ENCODE assay signal across 1 cellular context in the genomic region with DNA sequence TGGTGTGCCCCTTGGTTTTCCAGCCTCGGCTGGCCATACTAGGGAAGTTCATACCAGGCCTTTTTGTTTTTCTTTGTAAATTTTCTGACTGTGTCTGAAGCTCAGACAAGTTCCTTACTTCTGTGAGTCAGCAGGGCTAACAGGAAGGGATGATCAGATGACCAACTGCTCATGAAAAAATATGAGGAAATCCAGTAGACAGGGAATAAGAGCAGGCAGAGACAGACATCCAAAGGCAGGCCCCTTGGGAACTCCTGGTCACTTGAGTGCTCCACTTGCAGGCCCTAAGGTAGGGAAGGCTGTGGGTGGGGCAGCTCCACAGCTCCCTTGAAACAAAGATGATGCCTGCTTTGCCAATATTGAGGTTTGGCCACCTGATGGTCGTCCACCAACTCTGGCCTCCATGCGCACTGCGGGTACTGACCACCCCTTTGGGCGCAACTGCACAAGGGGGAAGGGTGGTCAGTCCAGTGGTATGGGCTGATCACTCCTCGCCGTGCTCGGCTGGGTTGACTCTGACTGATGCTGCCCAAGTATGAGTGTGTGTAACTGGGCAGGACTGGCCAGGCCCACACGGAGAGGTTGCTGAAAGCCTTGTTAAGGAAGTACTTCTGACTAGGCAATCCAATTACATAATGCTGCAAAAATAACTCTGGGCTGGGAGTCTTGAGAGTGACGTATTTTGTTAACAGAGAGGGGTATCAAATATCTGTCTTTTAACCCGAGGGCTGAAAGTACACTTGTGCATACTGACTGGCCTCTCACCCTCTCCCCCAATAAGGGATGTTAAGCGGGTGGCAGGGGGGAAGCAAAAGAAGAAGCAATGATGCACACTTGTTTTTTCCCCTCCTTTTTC.
TF ChIP-seq lines count a peak whose summit lies in the region.

No MANE protein-coding gene starts in this region.

TF ChIP-seq in HepG2, 621 proteins besides CTCF, POLR2A, EP300 and RAD21 (continued from another document and continues in another):
- TF ChIP-seq, protein P1, sequence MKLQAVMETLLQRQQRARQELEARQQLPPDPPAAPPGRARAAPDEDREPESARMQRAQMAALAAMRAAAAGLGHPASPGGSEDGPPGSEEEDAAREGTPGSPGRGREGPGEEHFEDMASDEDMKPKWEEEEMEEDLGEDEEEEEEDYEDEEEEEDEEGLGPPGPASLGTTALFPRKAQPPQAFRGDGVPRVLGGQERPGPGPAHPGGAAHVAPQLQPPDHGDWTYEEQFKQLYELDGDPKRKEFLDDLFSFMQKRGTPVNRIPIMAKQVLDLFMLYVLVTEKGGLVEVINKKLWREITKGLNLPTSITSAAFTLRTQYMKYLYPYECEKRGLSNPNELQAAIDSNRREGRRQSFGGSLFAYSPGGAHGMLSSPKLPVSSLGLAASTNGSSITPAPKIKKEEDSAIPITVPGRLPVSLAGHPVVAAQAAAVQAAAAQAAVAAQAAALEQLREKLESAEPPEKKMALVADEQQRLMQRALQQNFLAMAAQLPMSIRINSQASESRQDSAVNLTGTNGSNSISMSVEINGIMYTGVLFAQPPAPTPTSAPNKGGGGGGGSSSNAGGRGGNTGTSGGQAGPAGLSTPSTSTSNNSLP (IDR thresholded peaks at IDR 0.05; ENCODE audit: low read depth, low read length) = 0 out of 2 replicates have a peak, but pooled peaks have one; percentile 30
- TF ChIP-seq ZBTB7A (CRISPR knock-in tag; IDR thresholded peaks at IDR 0.05) (0 out of 2 replicates have a peak, but pooled peaks have one; percentile 17), SOX6 (IDR thresholded peaks at IDR 0.05) (no peak), SOX6 (CRISPR knock-in tag; IDR thresholded peaks at IDR 0.05) (peak; percentile 26; the same call in 1 of the 2 replicates), SIX4 (CRISPR knock-in tag; IDR thresholded peaks at IDR 0.05) (no peak; the same call in 1 of the 2 replicates), SAP130 (CRISPR knock-in tag; IDR thresholded peaks at IDR 0.05; ENCODE audit: low read depth) (peak; percentile 10; the same call in 1 of the 2 replicates), ZNF687 (CRISPR knock-in tag; IDR thresholded peaks at IDR 0.05) (peak; percentile 65), RARA (CRISPR knock-in tag; IDR thresholded peaks at IDR 0.05) (0 out of 2 replicates have a peak, but pooled peaks have one; percentile 19), MTA3 (CRISPR knock-in tag; IDR thresholded peaks at IDR 0.05) (no peak), ZNF768 (CRISPR knock-in tag; IDR thresholded peaks at IDR 0.05) (peak; percentile 36; the same call in 1 of the 2 replicates), STAT6 (CRISPR knock-in tag; IDR thresholded peaks at IDR 0.05; ENCODE audit: borderline replicate concordance) (no peak), MEF2D (CRISPR knock-in tag; IDR thresholded peaks at IDR 0.05) (peak; percentile 40; the same call in 1 of the 2 replicates), SMC3 (IDR thresholded peaks at IDR 0.05; ENCODE audit: low read length) (peak; percentile 25; the same call in 1 of the 2 replicates), SIX1 (CRISPR knock-in tag; IDR thresholded peaks at IDR 0.05; ENCODE audit: borderline replicate concordance) (peak; percentile 82; the same call in 1 of the 2 replicates), SKIL (CRISPR knock-in tag; IDR thresholded peaks at IDR 0.05; ENCODE audit: borderline replicate concordance) (no peak), ZBTB38 (CRISPR knock-in tag; IDR thresholded peaks at IDR 0.05) (peak; percentile 67; the same call in 1 of the 2 replicates), ARNT (IDR thresholded peaks at IDR 0.05) (no peak), HDAC1 (CRISPR knock-in tag; IDR thresholded peaks at IDR 0.05) (0 out of 2 replicates have a peak, but pooled peaks have one; percentile 25), ZNF12 (CRISPR knock-in tag; IDR thresholded peaks at IDR 0.05) (0 out of 2 replicates have a peak, but pooled peaks have one; percentile 44), RBAK (CRISPR knock-in tag; IDR thresholded peaks at IDR 0.05) (no peak), FOXK2 (IDR thresholded peaks at IDR 0.05) (no peak), XRCC5 (optimal IDR thresholded peaks at IDR 0.05; ENCODE audit: low read length) (no peak), AHDC1 (CRISPR knock-in tag; IDR thresholded peaks at IDR 0.05; ENCODE audit: borderline replicate concordance) (no peak), PHF21A (CRISPR knock-in tag; IDR thresholded peaks at IDR 0.05) (0 out of 2 replicates have a peak, but pooled peaks have one; percentile 29), HNF4G (IDR thresholded peaks at IDR 0.05; ENCODE audit: borderline replicate concordance, low read depth, low read length) (0 out of 2 replicates have a peak, but pooled peaks have one; percentile 16), HNF4G (CRISPR knock-in tag; IDR thresholded peaks at IDR 0.05; ENCODE audit: borderline replicate concordance, low read depth) (no peak), FOXA3 (CRISPR knock-in tag; IDR thresholded peaks at IDR 0.05) (peak; percentile 17; the same call in 1 of the 2 replicates), SKI (IDR thresholded peaks at IDR 0.05; ENCODE audit: partially characterized antibody) (no peak), ZNF670 (CRISPR knock-in tag; IDR thresholded peaks at IDR 0.05; ENCODE audit: borderline replicate concordance) (0 out of 2 replicates have a peak, but pooled peaks have one; percentile 37)
- TF ChIP-seq, protein P2, sequence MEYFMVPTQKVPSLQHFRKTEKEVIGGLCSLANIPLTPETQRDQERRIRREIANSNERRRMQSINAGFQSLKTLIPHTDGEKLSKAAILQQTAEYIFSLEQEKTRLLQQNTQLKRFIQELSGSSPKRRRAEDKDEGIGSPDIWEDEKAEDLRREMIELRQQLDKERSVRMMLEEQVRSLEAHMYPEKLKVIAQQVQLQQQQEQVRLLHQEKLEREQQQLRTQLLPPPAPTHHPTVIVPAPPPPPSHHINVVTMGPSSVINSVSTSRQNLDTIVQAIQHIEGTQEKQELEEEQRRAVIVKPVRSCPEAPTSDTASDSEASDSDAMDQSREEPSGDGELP (IDR thresholded peaks at IDR 0.05; ENCODE audit: borderline replicate concordance, low read depth) = no peak
- TF ChIP-seq, protein P3, sequence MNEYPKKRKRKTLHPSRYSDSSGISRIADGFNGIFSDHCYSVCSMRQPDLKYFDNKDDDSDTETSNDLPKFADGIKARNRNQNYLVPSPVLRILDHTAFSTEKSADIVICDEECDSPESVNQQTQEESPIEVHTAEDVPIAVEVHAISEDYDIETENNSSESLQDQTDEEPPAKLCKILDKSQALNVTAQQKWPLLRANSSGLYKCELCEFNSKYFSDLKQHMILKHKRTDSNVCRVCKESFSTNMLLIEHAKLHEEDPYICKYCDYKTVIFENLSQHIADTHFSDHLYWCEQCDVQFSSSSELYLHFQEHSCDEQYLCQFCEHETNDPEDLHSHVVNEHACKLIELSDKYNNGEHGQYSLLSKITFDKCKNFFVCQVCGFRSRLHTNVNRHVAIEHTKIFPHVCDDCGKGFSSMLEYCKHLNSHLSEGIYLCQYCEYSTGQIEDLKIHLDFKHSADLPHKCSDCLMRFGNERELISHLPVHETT (CRISPR knock-in tag; conservative IDR thresholded peaks at IDR 0.05) = no peak
- TF ChIP-seq, protein P4, sequence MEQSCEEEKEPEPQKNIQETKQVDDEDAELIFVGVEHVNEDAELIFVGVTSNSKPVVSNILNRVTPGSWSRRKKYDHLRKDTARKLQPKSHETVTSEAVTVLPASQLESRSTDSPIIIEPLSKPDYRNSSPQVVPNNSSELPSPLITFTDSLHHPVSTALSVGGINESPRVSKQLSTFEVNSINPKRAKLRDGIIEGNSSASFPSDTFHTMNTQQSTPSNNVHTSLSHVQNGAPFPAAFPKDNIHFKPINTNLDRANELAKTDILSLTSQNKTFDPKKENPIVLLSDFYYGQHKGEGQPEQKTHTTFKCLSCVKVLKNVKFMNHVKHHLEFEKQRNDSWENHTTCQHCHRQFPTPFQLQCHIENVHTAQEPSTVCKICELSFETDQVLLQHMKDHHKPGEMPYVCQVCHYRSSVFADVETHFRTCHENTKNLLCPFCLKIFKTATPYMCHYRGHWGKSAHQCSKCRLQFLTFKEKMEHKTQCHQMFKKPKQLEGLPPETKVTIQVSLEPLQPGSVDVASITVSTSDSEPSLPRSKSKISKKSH (CRISPR knock-in tag; IDR thresholded peaks at IDR 0.05; ENCODE audit: borderline replicate concordance) = 0 out of 2 replicates have a peak, but pooled peaks have one; percentile 21
